Comparison of ENCODE assay signal across 21 cellular contexts in the genomic region with DNA sequence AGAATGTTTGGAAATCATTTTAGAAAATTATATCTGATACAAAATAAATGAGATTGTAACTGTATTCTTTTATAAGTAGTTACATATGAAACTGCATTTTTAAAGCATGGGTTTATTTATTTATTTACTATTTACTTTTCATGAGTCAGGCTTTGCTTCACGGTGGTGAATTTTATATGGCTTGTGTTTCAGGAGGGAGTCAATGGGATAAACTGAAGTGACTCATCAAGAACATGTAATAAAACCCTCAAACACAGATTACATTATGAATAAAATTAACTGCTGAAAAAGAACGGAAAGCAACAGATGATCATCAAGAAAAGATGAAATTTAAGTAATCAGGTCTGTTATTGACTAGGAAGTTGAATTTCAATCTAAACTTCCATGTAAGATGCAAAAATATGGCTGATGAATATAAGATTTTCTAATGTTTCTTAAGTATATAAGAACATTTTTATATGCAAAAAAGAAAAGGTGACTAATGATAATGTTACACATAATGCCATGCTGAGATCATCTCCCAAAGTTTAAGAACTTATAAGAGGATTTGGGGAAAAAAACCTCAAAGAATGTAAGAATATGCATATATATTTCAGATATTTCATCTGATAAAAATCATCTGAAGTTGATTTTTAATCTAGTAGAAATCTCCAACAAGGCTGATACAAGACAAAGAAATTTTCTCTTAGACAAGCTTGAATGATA.
DNase-seq lines count a peak whose midpoint lies in the region; ATAC-seq and TF ChIP-seq lines count a peak whose summit lies in the region.
"Had no signal": no experiment of that assay in that cellular context is flagged by ENCODE, and none has a peak within 500 bp of the region (broad histone marks: within the 10 kb centered on the region; RNA-seq: fewer than 3 reads in every experiment).

No MANE protein-coding gene starts in this region.

- DNase-seq in A673 (ENCODE audit: low spot score) = peak; percentile 71
- peak; percentile 66 for DNase-seq in GM23248
- peak in 1 of 2 experiments; percentile 27 for DNase-seq in SJCRH30
- DNase-seq in fibroblast of mammary gland (ENCODE audit: low read depth) = peak; percentile 79
- DNase-seq in SKM-1 (lab: John Stamatoyannopoulos, UW; ENCODE audit: unreplicated experiment) = no peak
- DNase-seq in OCI-M1 (lab: John Stamatoyannopoulos, UW) = no peak
- DNase-seq: activated CD4-positive, alpha-beta T cell treated with anti-CD3 and anti-CD28 coated beads, Interleukin-2, amount 10 ng/mL, durations not matched to agents 7 days and 5 days; aorta; DMS79 treated with DMSO at 0.1 percent for 48 hours; effector memory CD4-positive, alpha-beta T cell; glutamatergic neuron; islet precursor cell; KBM-7; NCI-H1436 treated with DMSO at 0.1 percent for 48 hours; NCI-H526 treated with DMSO at 0.1 percent for 48 hours; T-helper 9 cell had no signal

- TF ChIP-seq CTCF in A673 (conservative IDR thresholded peaks at IDR 0.05; ENCODE audit: low read depth, low read length) (no peak), fibroblast of mammary gland (conservative IDR thresholded peaks at IDR 0.05; ENCODE audit: control insufficient read depth, insufficient read depth, low read depth, low read length) (no peak)

- H3K9me3 ChIP-seq in A673 (ENCODE audit: low read depth, low read length, poor library complexity, severe bottlenecking) = no peaks in the 10 kb centered on the region
- no peaks in the 10 kb centered on the region for H3K9me3 ChIP-seq in GM23248 (ENCODE audit: low read depth)
- no peaks in the 10 kb centered on the region; the same call in 1 of the 2 replicates for H3K9me3 ChIP-seq in SJCRH30 (replicated peaks)
- H3K9me3 ChIP-seq: thoracic aorta had no signal

- H3F3A ChIP-seq in GM23248 (ENCODE audit: insufficient read depth) = no peaks in the 10 kb centered on the region; the same call in 1 of the 2 replicates

- CTCF ChIA-PET in A673 (lab: Charles Lee) = no interaction called here

- ATAC-seq in HG02763 (IDR thresholded peaks at IDR 0.05; ENCODE audit: unreplicated experiment) = no peak
- no peak for ATAC-seq in GM19328 (IDR thresholded peaks at IDR 0.05; ENCODE audit: unreplicated experiment)
- ATAC-seq: GM12878 had no signal

- no peak overlapping the region for H3K9ac ChIP-seq in GM23248
- H3K9ac ChIP-seq: BLaER1 treated with 17β-estradiol and CSF1 and Interleukin-3, amounts not matched to agents 10 nM and 100 nM had no signal

- in situ Hi-C loops in GM23248 (cut with MboI) = no loop called here

- H3K27me3 ChIP-seq in A673 (replicated peaks; ENCODE audit: insufficient read depth, low read depth, low read length, poor library complexity) = no peaks in the 10 kb centered on the region
- H3K27me3 ChIP-seq in GM23248 (replicated peaks; ENCODE audit: insufficient read depth) = no peaks in the 10 kb centered on the region
- H3K27me3 ChIP-seq in SJCRH30 = no peaks in the 10 kb centered on the region

- H3K27ac ChIP-seq in A673 (ENCODE audit: low read depth, low read length, poor library complexity, severe bottlenecking) (no peak overlapping the region), GM23248 (no peak overlapping the region), SJCRH30 (peak overlapping the region; percentile 35; the same call in 1 of the 2 replicates)
- H3K27ac ChIP-seq: BLaER1 treated with 17β-estradiol and CSF1 and Interleukin-3, amounts not matched to agents 10 nM and 100 nM; thoracic aorta had no signal

- H3K4me2 ChIP-seq in GM23248 (ENCODE audit: unreplicated experiment) = no peak overlapping the region
- H3K4me2 ChIP-seq: BLaER1 treated with 17β-estradiol and CSF1 and Interleukin-3, amounts not matched to agents 10 nM and 100 nM had no signal

- WGBS in GM23248 (ENCODE audit: low coverage in 1 of 2, low lambda C conversion rate in 2 of 2, missing lambda C conversion rate in 2 of 2), 2 experiments = 34 to 40% methylated on average over 2 of the region's 2 CpGs

- H3K9me2 ChIP-seq in GM23248 (ENCODE audit: insufficient read depth) = no peaks in the 10 kb centered on the region

- H2AFZ ChIP-seq in GM23248 = no peak overlapping the region

- H4K20me1 ChIP-seq in GM23248 (ENCODE audit: insufficient read depth) = no peaks in the 10 kb centered on the region
- H4K20me1 ChIP-seq: BLaER1 treated with 17β-estradiol and CSF1 and Interleukin-3, amounts not matched to agents 10 nM and 100 nM had no signal

- no peaks in the 10 kb centered on the region for H3K79me2 ChIP-seq in GM23248 (ENCODE audit: insufficient read depth)

- H3K36me3 ChIP-seq in A673 (ENCODE audit: insufficient read depth, low read length, poor library complexity, severe bottlenecking) (no peaks in the 10 kb centered on the region), GM23248 (ENCODE audit: low read depth) (no peaks in the 10 kb centered on the region), SJCRH30 (no peaks in the 10 kb centered on the region)
- H3K36me3 ChIP-seq: BLaER1 treated with 17β-estradiol and CSF1 and Interleukin-3, amounts not matched to agents 10 nM and 100 nM; thoracic aorta had no signal

- H3K4me1 ChIP-seq in A673 (ENCODE audit: insufficient read depth, low read length, poor library complexity, severe bottlenecking) (peaks cover 15% of the 10 kb centered on the region), GM23248 (ENCODE audit: insufficient read depth) (peaks cover 24% of the 10 kb centered on the region), SJCRH30 (peaks cover 14% of the 10 kb centered on the region; the same call in 1 of the 2 replicates)

- H3K4me3 ChIP-seq in A673 (ENCODE audit: low read depth, low read length, poor library complexity, severe bottlenecking) (no peak overlapping the region), GM23248 (no peak overlapping the region), SJCRH30 (no peak overlapping the region), fibroblast of mammary gland (ENCODE audit: control insufficient read depth, low read depth, low read length) (no peak overlapping the region)
- H3K4me3 ChIP-seq: BLaER1 treated with 17β-estradiol and CSF1 and Interleukin-3, amounts not matched to agents 10 nM and 100 nM; GM12878; thoracic aorta had no signal

- intact Hi-C loops in A673 (cut with micrococcal nuclease; ENCODE audit: unreplicated experiment) = no loop called here

- no TSS peak for BruUV-seq in A673 (replicated peaks; lab: Mats Ljungman, UMichigan)

- POLR2A ChIA-PET in A673 (lab: Charles Lee; ENCODE audit: low non-redundant PET) = no interaction called here

Comparison
In these comparisons a context has a peak if more than half of its experiments do, and no peak if none do; other contexts are left out.
1. DNase-seq: peak in A673 (single experiment), GM23248 (single experiment) and fibroblast of mammary gland (single experiment); none in SKM-1 (single experiment) and OCI-M1 (single experiment).